In the genomic region with DNA sequence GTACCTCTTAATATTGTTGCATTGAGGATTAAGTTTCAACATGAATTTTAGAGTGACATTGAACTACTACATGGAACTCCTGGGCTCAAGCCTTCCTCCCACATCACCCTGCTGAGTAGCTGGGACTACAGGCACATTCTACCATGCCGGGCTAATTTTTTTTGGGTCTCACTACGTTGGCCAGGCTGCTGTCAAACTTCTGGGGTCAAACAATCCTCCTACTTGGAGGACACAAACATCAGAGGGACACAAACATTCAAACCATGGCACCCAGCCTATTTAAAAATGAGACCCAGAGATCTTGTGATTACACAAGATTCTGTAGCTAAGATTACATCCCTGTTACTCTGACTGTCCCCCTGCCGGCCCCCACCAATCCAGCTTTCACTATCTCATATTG, we compare ENCODE assay signal across 29 cellular contexts.
"Had no signal": no experiment of that assay in that cellular context is flagged by ENCODE, and none has a peak within 500 bp of the region (broad histone marks: within the 10 kb centered on the region; RNA-seq: fewer than 3 reads in every experiment).

No MANE protein-coding gene starts in this region.

- H3K79me2 ChIP-seq: parathyroid adenoma had no signal

- H3K9me3 ChIP-seq: ovary, psoas muscle, right lobe of liver, sigmoid colon, suprapubic skin, testis, tibial artery, transverse colon, upper lobe of right lung, uterus had no signal

- H3K4me1 ChIP-seq: psoas muscle, suprapubic skin, testis, transverse colon had no signal

- H3K36me3 Mint-ChIP-seq: natural killer cell, neural progenitor cell, type B pancreatic cell had no signal

- H3K27ac Mint-ChIP-seq: natural killer cell; neural progenitor cell; progenitor cell of endocrine pancreas; stimulated activated memory B cell treated with anti-CD40 and anti-IgM and Interleukin-4, amounts not matched to agents 10 μg/mL and 1 μg/mL and 100 μg/mL, for 72 hours; type B pancreatic cell had no signal

- DNase-seq: natural killer cell; occipital lobe; ovary; posterior cingulate gyrus; psoas muscle; right cardiac atrium; right lobe of liver; sigmoid colon; small intestine; stimulated activated CD4-positive, alpha-beta T cell treated with anti-CD3 and anti-CD28 coated beads, Interleukin-15, amount 100 ng/mL, for 24 hours; stimulated activated CD4-positive, alpha-beta T cell treated with anti-CD3 and anti-CD28 coated beads, Interleukin-2, amount 100 ng/mL, for 24 hours; stimulated activated CD4-positive, alpha-beta T cell treated with anti-CD3 and anti-CD28 coated beads, Interleukin-2, amount 100 ng/mL, for 48 hours; stimulated activated CD4-positive, alpha-beta T cell treated with anti-CD3 and anti-CD28 coated beads, Interleukin-4, amount 100 ng/mL, for 24 hours; stimulated activated naive CD4-positive, alpha-beta T cell; stimulated activated naive CD8-positive, alpha-beta T cell treated with anti-CD3 and anti-CD28 coated beads, Interleukin-15, amount 100 ng/mL, for 72 hours; stimulated activated naive CD8-positive, alpha-beta T cell treated with anti-CD3 and anti-CD28 coated beads, Interleukin-15, Interleukin-2, amounts not matched to agents 100 U/mL and 50 U/mL, for 24 hours; substantia nigra; testis; tibial artery; transverse colon; upper lobe of right lung; uterus had no signal

- H3K27me3 Mint-ChIP-seq: stimulated activated memory B cell treated with anti-CD40 and anti-IgM and Interleukin-4, amounts not matched to agents 10 μg/mL and 1 μg/mL and 100 μg/mL, for 72 hours; type B pancreatic cell had no signal

- H3K4me3 ChIP-seq: neural progenitor cell, ovary, psoas muscle, right lobe of liver, sigmoid colon, suprapubic skin, testis, tibial artery, transverse colon, upper lobe of right lung, uterus had no signal

- H3K4me3 Mint-ChIP-seq: natural killer cell; nephron; neural progenitor cell; stimulated activated memory B cell treated with anti-CD40 and anti-IgM and Interleukin-4, amounts not matched to agents 10 μg/mL and 1 μg/mL and 100 μg/mL, for 72 hours; stimulated activated naive CD8-positive, alpha-beta T cell treated with anti-CD3 and anti-CD28 coated beads, Interleukin-15, amount 100 ng/mL, for 72 hours; type B pancreatic cell had no signal

- H3K4me2 ChIP-seq: neural progenitor cell had no signal

- H3K9ac ChIP-seq: neural progenitor cell, parathyroid adenoma had no signal

- H3K4me1 Mint-ChIP-seq: stimulated activated memory B cell treated with anti-CD40 and anti-IgM and Interleukin-4, amounts not matched to agents 10 μg/mL and 1 μg/mL and 100 μg/mL, for 72 hours; stimulated activated naive CD8-positive, alpha-beta T cell treated with anti-CD3 and anti-CD28 coated beads, Interleukin-15, amount 100 ng/mL, for 72 hours had no signal

- H2AFZ ChIP-seq: neural progenitor cell, parathyroid adenoma had no signal

- H3K27ac ChIP-seq: neural progenitor cell, ovary, parathyroid adenoma, psoas muscle, right lobe of liver, sigmoid colon, suprapubic skin, testis, tibial artery, transverse colon, upper lobe of right lung, uterus had no signal

- H3K9me3 Mint-ChIP-seq: natural killer cell; nephron; neural progenitor cell; stimulated activated memory B cell treated with anti-CD40 and anti-IgM and Interleukin-4, amounts not matched to agents 10 μg/mL and 1 μg/mL and 100 μg/mL, for 72 hours; stimulated activated naive CD8-positive, alpha-beta T cell treated with anti-CD3 and anti-CD28 coated beads, Interleukin-15, amount 100 ng/mL, for 72 hours had no signal

- H3K27me3 ChIP-seq: neural progenitor cell, ovary, right lobe of liver, sigmoid colon, suprapubic skin, testis, tibial artery, transverse colon, upper lobe of right lung, uterus had no signal

- H3K36me3 ChIP-seq: neural progenitor cell, ovary, right lobe of liver, sigmoid colon, suprapubic skin, tibial artery, transverse colon, upper lobe of right lung, uterus had no signal
